ENCODE assay signal across 2 cellular contexts in genomic region chr20:49039854-49040253, GRCh38.
A peak's percentile ranks its signal among the peaks of the same experiment; 100 is the strongest.
TF ChIP-seq lines count a peak whose summit lies in the region.

No MANE protein-coding gene starts in this region.

TF ChIP-seq in IMR-90, 13 proteins besides CTCF, POLR2A, EP300 and RAD21:
- TF ChIP-seq MAFK (IDR thresholded peaks at IDR 0.05; ENCODE audit: low read depth, low read length) (no peak), BHLHE40 (IDR thresholded peaks at IDR 0.05; ENCODE audit: low read depth, low read length) (no peak), RFX5 (IDR thresholded peaks at IDR 0.05; ENCODE audit: low read depth, low read length) (no peak), CHD1 (IDR thresholded peaks at IDR 0.05; ENCODE audit: low read depth, low read length) (no peak), MXI1 (IDR thresholded peaks at IDR 0.05; ENCODE audit: borderline replicate concordance, low read depth, low read length) (no peak), CEBPB (IDR thresholded peaks at IDR 0.05; ENCODE audit: low read depth, low read length) (no peak), RCOR1 (IDR thresholded peaks at IDR 0.05; ENCODE audit: insufficient replicate concordance, low read length) (no peak), MAZ (IDR thresholded peaks at IDR 0.05; ENCODE audit: borderline replicate concordance, low read depth, low read length) (no peak), USF2 (IDR thresholded peaks at IDR 0.05; ENCODE audit: low read depth, low read length) (no peak), SMC3 (IDR thresholded peaks at IDR 0.05; ENCODE audit: low read depth, low read length) (no peak)

TF ChIP-seq in HepG2, 621 proteins besides CTCF, POLR2A, EP300 and RAD21:
- 0 out of 2 replicates have a peak, but pooled peaks have one; percentile 5 for TF ChIP-seq POLR2G (IDR thresholded peaks at IDR 0.05; ENCODE audit: low read depth, low read length)
- TF ChIP-seq ZMAT5 (CRISPR knock-in tag; IDR thresholded peaks at IDR 0.05; ENCODE audit: borderline replicate concordance, low read depth) = no peak
